In genomic region chr7:116382375-116382774, GRCh38 we compare ENCODE assay signal across 30 cellular contexts.
"Had no signal": no experiment of that assay in that cellular context is flagged by ENCODE, and none has a peak within 500 bp of the region (broad histone marks: within the 10 kb centered on the region; RNA-seq: fewer than 3 reads in every experiment).

No MANE protein-coding gene starts in this region.

- H3K27me3 ChIP-seq: MG63, Peyer's patch, SJSA1 had no signal

- H3K27ac ChIP-seq: PC-9, Peyer's patch, SJSA1 had no signal

- H3K4me3 ChIP-seq: MG63, PC-9, Peyer's patch, SJSA1 had no signal

- H3K9ac ChIP-seq: SK-N-SH had no signal

- H3K9me3 ChIP-seq: MG63, Peyer's patch, SJSA1, SK-N-SH had no signal

- H2AFZ ChIP-seq: PC-9 had no signal

- DNase-seq: Kasumi-1, MG63, NCI-H1048, NCI-H1092 treated with DMSO at 0.1 percent for 48 hours, NCI-H1105 treated with DMSO at 0.1 percent for 48 hours, NCI-H1417, NCI-H1436, NCI-H146, NCI-H1694, NCI-H187, NCI-H1930, NCI-H2029 treated with DMSO at 0.1 percent for 48 hours, NCI-H2171 treated with DMSO at 0.1 percent for 48 hours, NCI-H2227 treated with DMSO at 0.1 percent for 48 hours, NCI-H345, NCI-H446, NCI-H510A treated with DMSO at 0.1 percent for 48 hours, NCI-H524 treated with DMSO at 0.1 percent for 48 hours, NCI-H69, NCI-H748 treated with DMSO at 0.1 percent for 48 hours, NCI-H82, PC-9, Peyer's patch, Right ventricle myocardium superior, RPMI8226, SHP77 treated with DMSO at 0.1 percent for 48 hours, SK-N-SH, SW 1271, T-helper 1 cell had no signal

- H3K4me2 ChIP-seq: PC-9, SK-N-SH had no signal

- H3K4me1 ChIP-seq: Peyer's patch, SJSA1 had no signal

- H3K36me3 ChIP-seq: MG63, Peyer's patch, SJSA1 had no signal
